8 cellular contexts compared by ENCODE assay signal in the genomic region with DNA sequence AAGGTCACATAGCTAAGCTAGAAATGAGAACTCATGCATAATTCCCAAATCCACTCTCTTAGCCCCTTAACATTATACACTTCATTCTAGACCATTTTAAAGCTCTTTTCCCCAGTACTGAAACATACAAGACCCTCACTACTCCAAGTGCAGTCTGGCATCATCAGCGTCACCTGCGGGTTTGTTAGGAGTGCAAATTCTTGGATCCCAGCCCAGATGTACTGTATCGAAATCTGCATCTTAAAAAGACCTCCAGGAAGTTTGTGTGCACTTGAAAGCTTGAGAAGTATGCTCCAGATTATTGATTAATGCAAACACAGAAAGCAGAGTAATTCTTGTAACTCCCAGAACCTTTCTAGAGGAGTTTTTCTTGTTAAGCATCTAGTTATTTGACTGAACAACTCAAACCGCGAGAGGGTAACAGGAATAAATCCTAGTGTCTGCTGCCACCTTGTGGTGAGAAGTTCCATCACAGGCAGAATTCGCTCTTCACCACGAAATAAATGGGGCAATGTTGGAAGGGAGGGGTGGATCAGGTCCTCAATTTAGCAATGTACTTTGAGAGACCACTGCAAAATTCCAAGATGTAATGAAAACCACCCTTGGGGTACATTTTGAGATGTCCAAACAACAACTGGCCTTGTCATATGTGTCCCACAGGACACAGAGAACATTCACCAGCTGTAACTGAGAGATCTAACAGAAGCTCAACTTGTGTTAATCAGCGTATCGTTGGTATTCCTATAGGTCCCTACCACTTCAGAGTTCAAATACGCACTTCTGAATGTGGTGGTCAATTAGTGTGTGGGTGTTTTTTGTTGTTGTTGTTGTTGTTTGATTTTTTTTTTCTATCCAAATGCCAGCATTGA. TPM values are rescaled to one million over a fixed set of nuclear protein-coding genes. Genes with fewer than 3 reads are reported as not detected.
DNase-seq lines count a peak whose midpoint lies in the region; ATAC-seq and TF ChIP-seq lines count a peak whose summit lies in the region.
"Had no signal": no experiment of that assay in that cellular context is flagged by ENCODE, and none has a peak within 500 bp of the region (broad histone marks: within the 10 kb centered on the region; RNA-seq: fewer than 3 reads in every experiment).

No MANE protein-coding gene starts in this region.

- H3K27ac Mint-ChIP-seq in WTC11, result no peak overlapping the region

- ATAC-seq in HG02610 (IDR thresholded peaks at IDR 0.05; ENCODE audit: unreplicated experiment) (peak; percentile 78), WTC11 (peak; percentile 64), left colon (peak; percentile 72)

- H3K4me3 ChIP-seq in GM12875 (ENCODE audit: low read depth, low read length), result no peak overlapping the region
- H3K4me3 ChIP-seq: skin epidermis had no signal

- H3K9me3 Mint-ChIP-seq in WTC11, result no peaks in the 10 kb centered on the region

- no peaks in the 10 kb centered on the region for H3K27me3 Mint-ChIP-seq in WTC11 (ENCODE audit: low read depth)

- intact Hi-C loops in left colon (cut with DNase I, micrococcal nuclease), result loop anchor here in 1 of 2 donors (5.0 to 10.0 kb wide), 2 partner anchors 466 to 1184 kb away; no protein-coding TSS in a partner anchor

- H3K4me3 Mint-ChIP-seq in WTC11, result no peak overlapping the region

- CTCF ChIA-PET in WTC11 (lab: Charles Lee), result interaction anchor here (0.7 to 5.1 kb wide), 10 partner anchors 13 to 468 kb away, joined by 3 to 37 read pairs (median 4); no protein-coding TSS in a partner anchor

- TF ChIP-seq CTCF in GM12875 (IDR thresholded peaks at IDR 0.05; ENCODE audit: borderline replicate concordance, insufficient read depth, low read depth, low read length) (peak; percentile 62), WTC11 (IDR thresholded peaks at IDR 0.05) (peak; percentile 87)

- DNase-seq in NCI-H2029 treated with DMSO at 0.1 percent for 48 hours (lab: John Stamatoyannopoulos, UW) (peak; percentile 68), WTC11 (ENCODE audit: low spot score) (peak; percentile 72), caudate nucleus (lab: John Stamatoyannopoulos, UW) (peak in 48 of 61 donors; percentile 1 to 80 (median 24)), left colon (peak; percentile 31 to 69)
- DNase-seq in stimulated activated CD4-positive, alpha-beta T cell treated with anti-CD3 and anti-CD28 coated beads, TNF-alpha, amount 100 ng/mL, for 1 hour (ENCODE audit: low read depth in 3 of 3, low spot score in 1 of 3), result peak; percentile 13 to 37 (median 19)

- H3K4me1 Mint-ChIP-seq in WTC11, result peaks cover 13% of the 10 kb centered on the region

- POLR2A ChIA-PET in WTC11 (lab: Charles Lee), result interaction anchor here (0.5 kb wide), 1 partner anchor 44 kb away, joined by 3 read pairs; no protein-coding TSS in a partner anchor

- no peak overlapping the region for H3K27ac ChIP-seq in caudate nucleus (ENCODE audit: low read depth, low read length)
- H3K27ac ChIP-seq: skin epidermis had no signal

- H3K36me3 Mint-ChIP-seq in WTC11, result no peaks in the 10 kb centered on the region

TF ChIP-seq in WTC11, 78 proteins besides CTCF, POLR2A, EP300 and RAD21:
- TF ChIP-seq, protein P1, sequence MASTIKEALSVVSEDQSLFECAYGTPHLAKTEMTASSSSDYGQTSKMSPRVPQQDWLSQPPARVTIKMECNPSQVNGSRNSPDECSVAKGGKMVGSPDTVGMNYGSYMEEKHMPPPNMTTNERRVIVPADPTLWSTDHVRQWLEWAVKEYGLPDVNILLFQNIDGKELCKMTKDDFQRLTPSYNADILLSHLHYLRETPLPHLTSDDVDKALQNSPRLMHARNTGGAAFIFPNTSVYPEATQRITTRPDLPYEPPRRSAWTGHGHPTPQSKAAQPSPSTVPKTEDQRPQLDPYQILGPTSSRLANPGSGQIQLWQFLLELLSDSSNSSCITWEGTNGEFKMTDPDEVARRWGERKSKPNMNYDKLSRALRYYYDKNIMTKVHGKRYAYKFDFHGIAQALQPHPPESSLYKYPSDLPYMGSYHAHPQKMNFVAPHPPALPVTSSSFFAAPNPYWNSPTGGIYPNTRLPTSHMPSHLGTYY (CRISPR knock-in tag; IDR thresholded peaks at IDR 0.05), result no peak
- TF ChIP-seq, protein P2, sequence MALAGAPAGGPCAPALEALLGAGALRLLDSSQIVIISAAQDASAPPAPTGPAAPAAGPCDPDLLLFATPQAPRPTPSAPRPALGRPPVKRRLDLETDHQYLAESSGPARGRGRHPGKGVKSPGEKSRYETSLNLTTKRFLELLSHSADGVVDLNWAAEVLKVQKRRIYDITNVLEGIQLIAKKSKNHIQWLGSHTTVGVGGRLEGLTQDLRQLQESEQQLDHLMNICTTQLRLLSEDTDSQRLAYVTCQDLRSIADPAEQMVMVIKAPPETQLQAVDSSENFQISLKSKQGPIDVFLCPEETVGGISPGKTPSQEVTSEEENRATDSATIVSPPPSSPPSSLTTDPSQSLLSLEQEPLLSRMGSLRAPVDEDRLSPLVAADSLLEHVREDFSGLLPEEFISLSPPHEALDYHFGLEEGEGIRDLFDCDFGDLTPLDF (CRISPR knock-in tag; IDR thresholded peaks at IDR 0.05), result no peak
- TF ChIP-seq, protein P3, sequence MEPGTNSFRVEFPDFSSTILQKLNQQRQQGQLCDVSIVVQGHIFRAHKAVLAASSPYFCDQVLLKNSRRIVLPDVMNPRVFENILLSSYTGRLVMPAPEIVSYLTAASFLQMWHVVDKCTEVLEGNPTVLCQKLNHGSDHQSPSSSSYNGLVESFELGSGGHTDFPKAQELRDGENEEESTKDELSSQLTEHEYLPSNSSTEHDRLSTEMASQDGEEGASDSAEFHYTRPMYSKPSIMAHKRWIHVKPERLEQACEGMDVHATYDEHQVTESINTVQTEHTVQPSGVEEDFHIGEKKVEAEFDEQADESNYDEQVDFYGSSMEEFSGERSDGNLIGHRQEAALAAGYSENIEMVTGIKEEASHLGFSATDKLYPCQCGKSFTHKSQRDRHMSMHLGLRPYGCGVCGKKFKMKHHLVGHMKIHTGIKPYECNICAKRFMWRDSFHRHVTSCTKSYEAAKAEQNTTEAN (CRISPR knock-in tag; IDR thresholded peaks at IDR 0.05), result no peak
- no peak for TF ChIP-seq NFYB (CRISPR knock-in tag; conservative IDR thresholded peaks at IDR 0.05; ENCODE audit: low read depth)
- no peak for TF ChIP-seq FOXJ3 (CRISPR knock-in tag; IDR thresholded peaks at IDR 0.05; ENCODE audit: borderline replicate concordance)
- TF ChIP-seq NFE2L1 (CRISPR knock-in tag; IDR thresholded peaks at IDR 0.05), result no peak
TF ChIP-seq in WTC11: peak in this region for 0.

RNA-seq across cellular contexts. Expression of a gene that starts 0.6 kb away (rescaled TPM):
- not detected in 3 replicates for total RNA-seq in WTC11 (2021)
- total RNA-seq in left colon, result not detected

RNA-seq across cellular contexts. Expression of a gene that starts 45.1 kb away (rescaled TPM):
- 53.0 to 59.4 TPM (median 58.4 TPM) in 3 replicates for total RNA-seq in WTC11 (2021)
- 10 to 100 TPM; 54.0 to 62.1 TPM for total RNA-seq in left colon

RNA-seq across cellular contexts. Expression of a gene that starts 45.2 kb away (rescaled TPM):
- total RNA-seq in WTC11 (2021) (9.3 to 11.7 TPM (median 11.7 TPM) in 3 replicates), left colon (10 to 100 TPM; 32.4 to 45.9 TPM)

Comparison
In these comparisons a context has a peak if more than half of its experiments do, and no peak if none do; other contexts are left out.
1. DNase-seq: peak in every context shown above with its lines; median percentile 72 in WTC11; 68 in NCI-H2029 treated with DMSO at 0.1 percent for 48 hours; 50 in left colon; 24 in caudate nucleus; 19 in stimulated activated CD4-positive, alpha-beta T cell treated with anti-CD3 and anti-CD28 coated beads, TNF-alpha, amount 100 ng/mL, for 1 hour.